13 cellular contexts compared by ENCODE assay signal in genomic region chr13:93727301-93728141, GRCh38.
DNase-seq lines count a peak whose midpoint lies in the region.
"Had no signal": no experiment of that assay in that cellular context is flagged by ENCODE, and none has a peak within 500 bp of the region (broad histone marks: within the 10 kb centered on the region; RNA-seq: fewer than 3 reads in every experiment).

No MANE protein-coding gene starts in this region.

- H3K9me3 ChIP-seq in GM23248 (ENCODE audit: low read depth): no peaks in the 10 kb centered on the region
- H3K9me3 ChIP-seq in MG63: 0 out of 2 replicates have a peak, but pooled peaks cover 4% of the 10 kb centered on the region
- H3K9me3 ChIP-seq in skeletal muscle satellite cell (replicated peaks; ENCODE audit: low read length): no peaks in the 10 kb centered on the region

- no peaks in the 10 kb centered on the region for H3K9me2 ChIP-seq in GM23248 (ENCODE audit: insufficient read depth)

- no peaks in the 10 kb centered on the region for H3K36me3 ChIP-seq in GM23248 (ENCODE audit: low read depth)
- H3K36me3 ChIP-seq in MG63: no peaks in the 10 kb centered on the region
- no peaks in the 10 kb centered on the region for H3K36me3 ChIP-seq in skeletal muscle satellite cell (ENCODE audit: insufficient read depth, low read length)

- no peaks in the 10 kb centered on the region for H3K27me3 ChIP-seq in GM23248 (replicated peaks; ENCODE audit: insufficient read depth)
- no peaks in the 10 kb centered on the region for H3K27me3 ChIP-seq in MG63
- no peaks in the 10 kb centered on the region for H3K27me3 ChIP-seq in skeletal muscle satellite cell (ENCODE audit: control insufficient read depth, insufficient read depth, low read length)

- H3K9ac ChIP-seq in GM23248 (no peak overlapping the region), skeletal muscle satellite cell (ENCODE audit: low read depth, low read length) (no peak overlapping the region)

- in situ Hi-C loops in GM23248 (cut with MboI): no loop called here

- no peaks in the 10 kb centered on the region for H3K79me2 ChIP-seq in GM23248 (ENCODE audit: insufficient read depth)

- H3K4me1 ChIP-seq in GM23248 (ENCODE audit: insufficient read depth): peaks cover 28% of the 10 kb centered on the region
- H3K4me1 ChIP-seq in skeletal muscle satellite cell (ENCODE audit: control insufficient read depth, insufficient read depth, low read length): peaks cover 26% of the 10 kb centered on the region

- peak; percentile 41 for DNase-seq in GM23248
- peak; percentile 60 for DNase-seq in MG63
- DNase-seq in fibroblast of gingiva (ENCODE audit: low read depth): peak; percentile 56
- no peak for DNase-seq in DMS 273 (lab: John Stamatoyannopoulos, UW; ENCODE audit: unreplicated experiment)
- no peak for DNase-seq in NCI-H774 (lab: John Stamatoyannopoulos, UW)
- no peak for DNase-seq in COLO668 (lab: John Stamatoyannopoulos, UW; ENCODE audit: unreplicated experiment)
- DNase-seq: activated T-cell treated with anti-CD3 and anti-CD28 coated beads, Interleukin-2, amount 50 U/mL, for 24 hours; CD8-positive, alpha-beta T cell; NCI-H1092 treated with DMSO at 0.1 percent for 48 hours; NCI-H2171 treated with DMSO at 0.1 percent for 48 hours; Right ventricle myocardium superior; T-helper 9 cell had no signal

- H3F3A ChIP-seq in GM23248 (ENCODE audit: insufficient read depth): peaks cover 13% of the 10 kb centered on the region

- H4K20me1 ChIP-seq in GM23248 (ENCODE audit: insufficient read depth): no peaks in the 10 kb centered on the region

- no peak overlapping the region for H2AFZ ChIP-seq in GM23248

- H3K4me2 ChIP-seq in GM23248 (ENCODE audit: unreplicated experiment): peak overlapping the region; percentile 24
- H3K4me2 ChIP-seq in skeletal muscle satellite cell (ENCODE audit: low read length): peak overlapping the region; percentile 53

- H3K4me3 ChIP-seq in GM23248 (no peak overlapping the region), MG63 (no peak overlapping the region), skeletal muscle satellite cell (ENCODE audit: low read length) (no peak overlapping the region)

- 58 to 66% methylated on average over 3 of the region's 3 CpGs for WGBS in GM23248 (ENCODE audit: low coverage in 1 of 2, low lambda C conversion rate in 2 of 2, missing lambda C conversion rate in 2 of 2), 2 experiments

- H3K27ac ChIP-seq in GM23248: no peak overlapping the region

Comparison
In these comparisons a context has a peak if more than half of its experiments do, and no peak if none do; other contexts are left out.
1. DNase-seq: peak in GM23248 (single experiment), MG63 (single experiment) and fibroblast of gingiva (single experiment); none in DMS 273 (single experiment), NCI-H774 (single experiment) and COLO668 (single experiment).